24 cellular contexts compared by ENCODE assay signal in genomic region chr1:4315202-4315601, GRCh38.
"Had no signal": no experiment of that assay in that cellular context is flagged by ENCODE, and none has a peak within 500 bp of the region (broad histone marks: within the 10 kb centered on the region; RNA-seq: fewer than 3 reads in every experiment).

No MANE protein-coding gene starts in this region.

- DNase-seq: activated B cell treated with CpG ODN at 0.5 μM for 24 hours; activated CD4-positive, alpha-beta T cell treated with anti-CD3 and anti-CD28 coated beads for 48 hours; activated CD4-positive, alpha-beta T cell treated with anti-CD3 and anti-CD28 coated beads, Interleukin-2, amount 50 U/mL, for 1 hour; activated CD4-positive, alpha-beta T cell treated with anti-CD3 and anti-CD28 coated beads, Interleukin-2, amount 50 U/mL, for 48 hours; activated CD8-positive, alpha-beta memory T cell treated with anti-CD3 and anti-CD28 coated beads for 24 hours; activated CD8-positive, alpha-beta T cell treated with anti-CD3 and anti-CD28 coated beads for 36 hours; activated effector memory CD4-positive, alpha-beta T cell treated with Interleukin-2 at 50 U/mL for 16 hours; activated gamma-delta T cell treated with Interleukin-2 at 50 U/mL for 16 hours; activated naive CD4-positive, alpha-beta T cell treated with anti-CD3 and anti-CD28 coated beads, Interleukin-2, amount 50 U/mL, for 16 hours; activated naive CD4-positive, alpha-beta T cell treated with Interleukin-2 at 50 U/mL for 16 hours; activated T-cell treated with anti-CD3 and anti-CD28 coated beads, Interleukin-2, amount 50 U/mL, for 4 hours; amniotic stem cell; anterior cingulate cortex; caudate nucleus; cortex of kidney; dermis blood vessel endothelial cell; effector CD4-positive, alpha-beta T cell; effector memory CD8-positive, alpha-beta T cell; esophagus squamous epithelium; foreskin melanocyte; heart right ventricle; T-helper 17 cell; T1000; WERI-Rb-1 had no signal
